1 cellular context compared by ENCODE assay signal in genomic region chr7:23347682-23348180, GRCh38.
TF ChIP-seq lines count a peak whose summit lies in the region.

No MANE protein-coding gene starts in this region.

TF ChIP-seq in K562, 482 proteins besides CTCF, POLR2A, EP300 and RAD21 (continued from another document and continues in another):
- TF ChIP-seq MEIS2 (IDR thresholded peaks at IDR 0.05; ENCODE audit: partially characterized antibody) (peak; percentile 72), ZNF280A (IDR thresholded peaks at IDR 0.05; ENCODE audit: low read depth, partially characterized antibody) (no peak), HDAC2 (IDR thresholded peaks at IDR 0.05) (0 out of 2 replicates have a peak, but pooled peaks have one; percentile 44), ZNF24 (IDR thresholded peaks at IDR 0.05) (no peak), CAMTA2 (CRISPR knock-in tag; conservative IDR thresholded peaks at IDR 0.05) (no peak), ZNF57 (CRISPR knock-in tag; IDR thresholded peaks at IDR 0.05) (no peak), U2AF1 (optimal IDR thresholded peaks at IDR 0.05; ENCODE audit: low read depth, low read length) (no peak), CC2D1A (IDR thresholded peaks at IDR 0.05) (no peak), PPARD (CRISPR knock-in tag; IDR thresholded peaks at IDR 0.05) (no peak), CHCHD3 (CRISPR knock-in tag; IDR thresholded peaks at IDR 0.05) (no peak), BRCA1 (IDR thresholded peaks at IDR 0.05) (no peak), BRCA1 (CRISPR knock-in tag; IDR thresholded peaks at IDR 0.05) (no peak), ZBED1 (IDR thresholded peaks at IDR 0.05) (no peak), L3MBTL2 (IDR thresholded peaks at IDR 0.05) (no peak), PTBP1 (IDR thresholded peaks at IDR 0.05; ENCODE audit: low read depth, low read length) (no peak), BRD9 (IDR thresholded peaks at IDR 0.05; ENCODE audit: low read depth, partially characterized antibody) (no peak), JUN (IDR thresholded peaks at IDR 0.05; ENCODE audit: borderline replicate concordance, low read depth, low read length) (peak; percentile 85), JUN (CRISPR knock-in tag; IDR thresholded peaks at IDR 0.05; ENCODE audit: borderline replicate concordance) (no peak), MTA3 (IDR thresholded peaks at IDR 0.05; ENCODE audit: borderline replicate concordance) (no peak), SPI1 (IDR thresholded peaks at IDR 0.05; ENCODE audit: borderline replicate concordance, low read depth, low read length) (peak; percentile 34; the same call in 1 of the 2 replicates), ZNF551 (CRISPR knock-in tag; IDR thresholded peaks at IDR 0.05) (no peak), ZBTB40 (IDR thresholded peaks at IDR 0.05) (0 out of 2 replicates have a peak, but pooled peaks have one; percentile 6), ZBTB40 (CRISPR knock-in tag; IDR thresholded peaks at IDR 0.05) (no peak), ZNF224 (CRISPR knock-in tag; IDR thresholded peaks at IDR 0.05) (no peak), GTF2E2 (tag; IDR thresholded peaks at IDR 0.05) (no peak), ZNF316 (IDR thresholded peaks at IDR 0.05) (peak; percentile 87), ZBTB26 (CRISPR knock-in tag; IDR thresholded peaks at IDR 0.05) (no peak), MAFK (IDR thresholded peaks at IDR 0.05; ENCODE audit: low read length) (no peak), CEBPB (tag; IDR thresholded peaks at IDR 0.05) (no peak), CREM (IDR thresholded peaks at IDR 0.05; ENCODE audit: low read depth) (peak; percentile 56), SAFB2 (IDR thresholded peaks at IDR 0.05; ENCODE audit: borderline replicate concordance, low read depth, low read length, severe bottlenecking) (no peak), RNF2 (IDR thresholded peaks at IDR 0.05) (no peak), ZNF133 (CRISPR knock-in tag; IDR thresholded peaks at IDR 0.05) (no peak), ARID3A (IDR thresholded peaks at IDR 0.05; ENCODE audit: borderline replicate concordance, low read depth, low read length) (peak; percentile 51; the same call in 1 of the 2 replicates), HNRNPK (IDR thresholded peaks at IDR 0.05; ENCODE audit: low read depth, low read length, poor library complexity, severe bottlenecking) (no peak), SMARCE1 (IDR thresholded peaks at IDR 0.05) (peak; percentile 86), CTBP1 (IDR thresholded peaks at IDR 0.05; ENCODE audit: borderline replicate concordance) (no peak), TSC22D4 (tag; IDR thresholded peaks at IDR 0.05) (no peak), ZNF644 (tag; IDR thresholded peaks at IDR 0.05; ENCODE audit: low read depth) (no peak), RERE (CRISPR knock-in tag; IDR thresholded peaks at IDR 0.05; ENCODE audit: borderline replicate concordance) (no peak), TFAM (CRISPR knock-in tag; conservative IDR thresholded peaks at IDR 0.05) (no peak), TRIM25 (IDR thresholded peaks at IDR 0.05; ENCODE audit: borderline replicate concordance) (no peak), BRD4 (IDR thresholded peaks at IDR 0.05) (no peak), ZNF77 (CRISPR knock-in tag; IDR thresholded peaks at IDR 0.05) (no peak)
